Comparison of ENCODE assay signal across 26 cellular contexts in genomic region chr17:60781880-60782412, GRCh38.
"Had no signal": no experiment of that assay in that cellular context is flagged by ENCODE, and none has a peak within 500 bp of the region (broad histone marks: within the 10 kb centered on the region; RNA-seq: fewer than 3 reads in every experiment).

No MANE protein-coding gene starts in this region.

- H3K9ac ChIP-seq: parathyroid adenoma had no signal

- H3K36me3 ChIP-seq: ovary, right lobe of liver, sigmoid colon, stomach, thoracic aorta, thyroid gland, tibial nerve, upper lobe of left lung, uterus had no signal

- H2AFZ ChIP-seq: parathyroid adenoma had no signal

- H3K27ac ChIP-seq: ovary, parathyroid adenoma, psoas muscle, right lobe of liver, sigmoid colon, stomach, thoracic aorta, thyroid gland, tibial nerve, upper lobe of left lung, uterus had no signal

- H3K4me3 ChIP-seq: ovary, psoas muscle, right lobe of liver, sigmoid colon, stomach, thoracic aorta, thyroid gland, tibial nerve, upper lobe of left lung, uterus had no signal

- H3K4me1 ChIP-seq: parathyroid adenoma, psoas muscle, right lobe of liver, stomach, thyroid gland, tibial nerve, upper lobe of left lung, uterus had no signal

- DNase-seq: naive thymus-derived CD8-positive, alpha-beta T cell; nephron progenitor cell; occipital lobe; ovary; posterior cingulate gyrus; psoas muscle; right cardiac atrium; right lobe of liver; sigmoid colon; small intestine; stimulated activated CD4-positive, alpha-beta T cell treated with anti-CD3 and anti-CD28 coated beads, Interleukin-15, amount 100 ng/mL, for 24 hours; stimulated activated CD4-positive, alpha-beta T cell treated with anti-CD3 and anti-CD28 coated beads, Interleukin-2, amount 100 ng/mL, for 24 hours; stimulated activated CD4-positive, alpha-beta T cell treated with anti-CD3 and anti-CD28 coated beads, Interleukin-2, amount 100 ng/mL, for 48 hours; stimulated activated CD4-positive, alpha-beta T cell treated with anti-CD3 and anti-CD28 coated beads, Interleukin-4, amount 100 ng/mL, for 24 hours; stimulated activated naive B cell treated with anti-CD40 and anti-IgM and Interleukin-4, amounts not matched to agents 10 μg/mL and 1 μg/mL and 100 μg/mL, for 72 hours; stimulated activated naive CD4-positive, alpha-beta T cell treated with Interleukin-2 at 50 U/mL for 16 hours; stomach; thyroid gland; trophoblast cell; upper lobe of left lung; uterus had no signal

- H3K27me3 ChIP-seq: ovary, right lobe of liver, sigmoid colon, stomach, thyroid gland, tibial nerve, upper lobe of left lung, uterus had no signal

- H3K9me3 ChIP-seq: ovary, psoas muscle, right lobe of liver, sigmoid colon, stomach, thoracic aorta, thyroid gland, tibial nerve, upper lobe of left lung, uterus had no signal

- ATAC-seq: naive thymus-derived CD8-positive, alpha-beta T cell; natural killer cell treated with Interleukin-12 subunit alpha and Interleukin-12 subunit beta and Interleukin-15 and Interleukin-18, amount 100 ng/mL, for 72 hours; psoas muscle; right cardiac atrium; right lobe of liver; stimulated activated effector memory CD8-positive, alpha-beta T cell treated with anti-CD3 and anti-CD28 coated beads, Interleukin-12 subunit alpha, Interleukin-12 subunit beta, amount 100 ng/mL, for 72 hours; stimulated activated naive B cell treated with anti-CD40 and anti-IgM and Interleukin-4, amounts not matched to agents 10 μg/mL and 1 μg/mL and 100 μg/mL, for 72 hours had no signal

- FAIRE-seq: small intestine had no signal
